In the genomic region with DNA sequence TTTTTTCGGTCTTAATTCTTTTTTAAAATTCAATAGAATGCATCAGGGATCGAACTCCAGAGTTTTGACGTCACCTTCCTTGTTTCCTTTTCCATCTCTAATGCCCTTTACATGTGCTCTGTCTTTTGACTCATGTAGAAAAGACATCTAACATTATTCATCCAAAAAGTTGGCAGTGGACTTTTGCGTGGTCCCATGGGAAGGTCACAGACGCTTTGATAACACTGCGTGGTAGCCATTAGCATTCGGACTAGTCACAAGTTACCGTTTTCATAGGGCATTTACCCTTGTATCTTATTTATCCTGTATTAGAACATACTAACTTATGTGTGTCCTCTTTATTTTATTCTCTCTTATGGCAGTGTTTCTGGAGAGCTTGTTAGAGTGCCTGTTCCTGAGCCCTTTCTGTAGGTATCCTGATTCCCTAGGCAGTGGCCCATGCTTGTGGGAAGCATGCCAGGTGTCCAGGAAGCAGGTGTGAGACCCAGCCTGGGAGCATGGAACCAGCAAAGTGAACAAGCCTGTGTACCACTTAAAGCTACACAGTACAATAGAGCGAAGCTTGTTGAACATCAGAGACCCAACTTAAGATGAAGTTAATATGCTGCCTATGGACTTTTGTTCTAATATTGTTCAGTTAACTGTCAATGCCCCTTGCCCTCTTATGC, we compare ENCODE assay signal across 10 cellular contexts.
DNase-seq lines count a peak whose midpoint lies in the region; ATAC-seq, FAIRE-seq and TF ChIP-seq lines count a peak whose summit lies in the region.
"Had no signal": no experiment of that assay in that cellular context is flagged by ENCODE, and none has a peak within 500 bp of the region (broad histone marks: within the 10 kb centered on the region; RNA-seq: fewer than 3 reads in every experiment).

No MANE protein-coding gene starts in this region.

- POLR2A ChIA-PET in HEK293 (lab: Yijun Ruan, JAX) (no interaction called here), HepG2 (lab: Yijun Ruan, JAX) (interaction anchor here (0.9 kb wide), 1 partner anchor 9 kb away, joined by 5 read pairs; no protein-coding TSS in a partner anchor), HEK293T (lab: Yijun Ruan, JAX) (no interaction called here)

- H3K36me3 ChIP-seq in HEK293 (ENCODE audit: control insufficient read depth in 2 of 2, insufficient read depth in 1 of 2, low read length in 2 of 2) (no peaks in the 10 kb centered on the region), HepG2 (replicated peaks in 1 of 2; ENCODE audit: control insufficient read depth in 1 of 2, insufficient read depth in 2 of 2, low read length in 2 of 2) (peaks cover 0 to 13% of the 10 kb centered on the region in 2 experiments; a peak in 3 of 5 replicates), esophagus squamous epithelium (peaks cover 0 to 45% (median 0%) of the 10 kb centered on the region in 3 donors)

- no peaks in the 10 kb centered on the region for H3K27me3 ChIP-seq in HepG2 (ENCODE audit: control insufficient read depth in 1 of 2, insufficient read depth in 2 of 2, low read length in 2 of 2)
- no peaks in the 10 kb centered on the region for H3K27me3 ChIP-seq in esophagus squamous epithelium

- CTCF ChIA-PET in HEK293 (lab: Yijun Ruan, JAX), result interaction anchor here (1.4 to 1.5 kb wide), 2 partner anchors 20 to 212 kb away, joined by 4 read pairs; no protein-coding TSS in a partner anchor
- CTCF ChIA-PET in HepG2 (lab: Yijun Ruan, JAX; ENCODE audit: low intra/inter-chr PET ratio, low total read pairs), result no interaction called here
- CTCF ChIA-PET in HEK293T (lab: Yijun Ruan, JAX), result no interaction called here

- H4K20me1 ChIP-seq in HepG2 (ENCODE audit: insufficient read depth, low read length), result no peaks in the 10 kb centered on the region

- no peak for TF ChIP-seq RAD21 in HepG2 (CRISPR knock-in tag; IDR thresholded peaks at IDR 0.05)

- H3K4me2 ChIP-seq in HepG2 (ENCODE audit: low read depth, low read length), result peak overlapping the region; percentile 8; the same call in 1 of the 2 replicates

- FAIRE-seq in HepG2 (lab: Jason Lieb, UNC), result no peak
- FAIRE-seq: urothelium cell line had no signal

- 98% methylated on average over 9 of the region's 9 CpGs for WGBS in HepG2 (ENCODE audit: low lambda C conversion rate)
- WGBS in esophagus squamous epithelium, 2 donors, result 76 to 86% methylated on average over 9 of the region's 9 CpGs

- in situ Hi-C loops in HepG2 (cut with HindIII; ENCODE audit: extremely low pct_ligation_motif_present, low pct_unique_long_range_greater_than_20kb), result no loop called here

- H3K4me1 ChIP-seq in HEK293 (ENCODE audit: control insufficient read depth, insufficient read depth, low read length) (peaks cover 18% of the 10 kb centered on the region), HepG2 (ENCODE audit: insufficient read depth, low read length) (peaks cover 44% of the 10 kb centered on the region), esophagus squamous epithelium (peaks cover 15 to 75% (median 46%) of the 10 kb centered on the region in 3 donors)

- H3K9ac ChIP-seq in HepG2 (ENCODE audit: insufficient read depth, low read depth, low read length), result no peak overlapping the region

- no peak for TF ChIP-seq POLR2A in HepG2 (IDR thresholded peaks at IDR 0.05; ENCODE audit: insufficient read depth in 1 of 2, low read depth in 2 of 2, low read length in 2 of 2)
- TF ChIP-seq POLR2A in esophagus squamous epithelium (IDR thresholded peaks at IDR 0.05), result no peak

- TF ChIP-seq EP300 in HepG2 (IDR thresholded peaks at IDR 0.05; ENCODE audit: low read depth in 2 of 2, low read length in 2 of 2) (no peak), HepG2 (CRISPR knock-in tag; IDR thresholded peaks at IDR 0.05; ENCODE audit: borderline replicate concordance) (no peak)

- BruUV-seq in HepG2 (replicated peaks; lab: Mats Ljungman, UMichigan), result no TSS peak

- intact Hi-C loops in HepG2 (cut with micrococcal nuclease; ENCODE audit: unreplicated experiment), result no loop called here
- intact Hi-C loops in esophagus squamous epithelium (cut with DNase I), result no loop called here

- H3K79me2 ChIP-seq in HepG2 (ENCODE audit: insufficient read depth, low read length), result peaks cover 21% of the 10 kb centered on the region

- no peak overlapping the region for H2AFZ ChIP-seq in HepG2 (ENCODE audit: low read length)

- H3K4me3 ChIP-seq in HEK293 (ENCODE audit: low read depth, low read length) (no peak overlapping the region), HepG2 (replicated peaks in 1 of 3; ENCODE audit: insufficient read depth in 1 of 3, low read depth in 2 of 3, low read length in 3 of 3) (no peak overlapping the region), esophagus squamous epithelium (no peak overlapping the region)

- H3K9me3 ChIP-seq in HEK293 (ENCODE audit: control insufficient read depth, insufficient read depth, low read depth, low read length) (no peaks in the 10 kb centered on the region), HepG2 (ENCODE audit: low read length) (no peaks in the 10 kb centered on the region), esophagus squamous epithelium (no peaks in the 10 kb centered on the region)

- 0 out of 2 replicates have a peak overlapping the region, but pooled peaks have one; percentile 53 for H3K27ac ChIP-seq in 22Rv1
- no peak overlapping the region for H3K27ac ChIP-seq in HEK293 (ENCODE audit: extremely low read depth, low read depth, low read length)
- H3K27ac ChIP-seq in HepG2 (ENCODE audit: extremely low read length, insufficient read depth, low read length), result peak overlapping the region; percentile 43
- H3K27ac ChIP-seq in esophagus squamous epithelium, result peak overlapping the region in 2 of 4 donors; percentile 29 to 71

- ATAC-seq in HepG2 (peak; percentile 17; the same call in 1 of the 3 replicates), HG03378 (IDR thresholded peaks at IDR 0.05; ENCODE audit: unreplicated experiment) (no peak)
- ATAC-seq: activated CD4-positive, alpha-beta T cell treated with anti-CD3 and anti-CD28 coated beads for 36 hours had no signal

- TF ChIP-seq CTCF in 22Rv1 (IDR thresholded peaks at IDR 0.05), result no peak
- no peak for TF ChIP-seq CTCF in HEK293 (tag by site-specific recombination; IDR thresholded peaks at IDR 0.05)
- no peak for TF ChIP-seq CTCF in HepG2 (CRISPR knock-in tag; IDR thresholded peaks at IDR 0.05)
- TF ChIP-seq CTCF in esophagus squamous epithelium (IDR thresholded peaks at IDR 0.05), result no peak

- DNase-seq in SHP77 (lab: John Stamatoyannopoulos, UW) (peak; percentile 82 to 84), HepG2 (ENCODE audit: low spot score) (no peak), GM19240 (ENCODE audit: insufficient read length, low spot score) (no peak), HEK293T (ENCODE audit: extremely low spot score) (no peak), esophagus squamous epithelium (lab: John Stamatoyannopoulos, UW) (no peak)
- DNase-seq: activated CD4-positive, alpha-beta T cell treated with anti-CD3 and anti-CD28 coated beads for 36 hours had no signal

TF ChIP-seq in HEK293, 187 proteins besides CTCF, POLR2A, EP300 and RAD21:
- TF ChIP-seq FEZF1 (tag by site-specific recombination; IDR thresholded peaks at IDR 0.05) (0 out of 2 replicates have a peak, but pooled peaks have one; percentile 7), ZNF184 (tag by site-specific recombination; IDR thresholded peaks at IDR 0.05) (no peak)
TF ChIP-seq in HEK293: peak in this region for 1.

TF ChIP-seq in HepG2, 621 proteins besides CTCF, POLR2A, EP300 and RAD21 (continues in another document):
- TF ChIP-seq ZNF891 (CRISPR knock-in tag; IDR thresholded peaks at IDR 0.05), result no peak
- TF ChIP-seq ZNF207 (IDR thresholded peaks at IDR 0.05; ENCODE audit: borderline replicate concordance), result no peak
- TF ChIP-seq, protein P1, sequence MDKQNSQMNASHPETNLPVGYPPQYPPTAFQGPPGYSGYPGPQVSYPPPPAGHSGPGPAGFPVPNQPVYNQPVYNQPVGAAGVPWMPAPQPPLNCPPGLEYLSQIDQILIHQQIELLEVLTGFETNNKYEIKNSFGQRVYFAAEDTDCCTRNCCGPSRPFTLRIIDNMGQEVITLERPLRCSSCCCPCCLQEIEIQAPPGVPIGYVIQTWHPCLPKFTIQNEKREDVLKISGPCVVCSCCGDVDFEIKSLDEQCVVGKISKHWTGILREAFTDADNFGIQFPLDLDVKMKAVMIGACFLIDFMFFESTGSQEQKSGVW (CRISPR knock-in tag; IDR thresholded peaks at IDR 0.05; ENCODE audit: borderline replicate concordance), result no peak
- TF ChIP-seq HNF4A (CRISPR knock-in tag; IDR thresholded peaks at IDR 0.05), result no peak
- 0 out of 2 replicates have a peak, but pooled peaks have one; percentile 7 for TF ChIP-seq ZSCAN29 (CRISPR knock-in tag; conservative IDR thresholded peaks at IDR 0.05)
- no peak for TF ChIP-seq SUZ12 (IDR thresholded peaks at IDR 0.05; ENCODE audit: low read depth, low read length)
- no peak for TF ChIP-seq ZNF768 (CRISPR knock-in tag; IDR thresholded peaks at IDR 0.05)

TF ChIP-seq in HEK293T, 16 proteins besides CTCF, POLR2A, EP300 and RAD21:
- TF ChIP-seq TARDBP (IDR thresholded peaks at IDR 0.05) (no peak), FOXM1 (IDR thresholded peaks at IDR 0.05; ENCODE audit: borderline replicate concordance) (no peak), FOXK2 (IDR thresholded peaks at IDR 0.05) (no peak)
TF ChIP-seq in HEK293T: peak in this region for 0.

Comparison
In these comparisons a context has a peak if more than half of its experiments do, and no peak if none do; other contexts are left out.
1. DNase-seq: peak in SHP77 (2 of 2); none in HepG2 (single experiment), GM19240 (single experiment), HEK293T (single experiment) and esophagus squamous epithelium (single experiment).